8 cellular contexts compared by ENCODE assay signal in genomic region chr7:155003215-155003999, GRCh38. TPM values are rescaled to one million over a fixed set of nuclear protein-coding genes. Genes with fewer than 3 reads are reported as not detected.
DNase-seq lines count a peak whose midpoint lies in the region; ATAC-seq and TF ChIP-seq lines count a peak whose summit lies in the region.

No MANE protein-coding gene starts in this region.

- peak; percentile 64 for ATAC-seq in GM21390 (IDR thresholded peaks at IDR 0.05; ENCODE audit: unreplicated experiment)

- no peaks in the 10 kb centered on the region for H3F3A ChIP-seq in neural cell (ENCODE audit: insufficient read depth, low read length, poor library complexity, severe bottlenecking)

- H3K9me3 Mint-ChIP-seq in stimulated activated naive CD8-positive, alpha-beta T cell treated with anti-CD3 and anti-CD28 coated beads, Interleukin-15, Interleukin-2, amounts not matched to agents 100 ng/mL and 50 ng/mL, for 24 hours = no peaks in the 10 kb centered on the region

- H3K9ac ChIP-seq in HUES6 (ENCODE audit: low read length) (peak overlapping the region; percentile 100), neural cell (ENCODE audit: low read length) (peak overlapping the region; percentile 90)

- H3K9me2 ChIP-seq in neural cell (ENCODE audit: insufficient read depth, low read length) = no peaks in the 10 kb centered on the region

- peak; percentile 63 to 73 for TF ChIP-seq POLR2A in Peyer's patch (IDR thresholded peaks at IDR 0.05)

- H4K20me1 ChIP-seq in neural cell (ENCODE audit: insufficient read depth) = no peaks in the 10 kb centered on the region

- H3K4me1 ChIP-seq in HUES6 (ENCODE audit: control insufficient read depth, insufficient read depth, low read length) = peaks cover 11% of the 10 kb centered on the region
- peaks cover 0 to 19% (median 0%) of the 10 kb centered on the region in 4 donors for H3K4me1 ChIP-seq in Peyer's patch

- peaks cover 8% of the 10 kb centered on the region for H3K4me1 Mint-ChIP-seq in stimulated activated naive CD8-positive, alpha-beta T cell treated with anti-CD3 and anti-CD28 coated beads, Interleukin-15, Interleukin-2, amounts not matched to agents 100 ng/mL and 50 ng/mL, for 24 hours (ENCODE audit: low read depth)

- H3K79me2 ChIP-seq in neural cell (replicated peaks; ENCODE audit: insufficient read depth, low read length) = peaks cover 21% of the 10 kb centered on the region

- TF ChIP-seq CTCF in Peyer's patch (IDR thresholded peaks at IDR 0.05) (peak in 3 of 6 experiments; percentile 37 to 46 (median 38)), fibroblast of the aortic adventitia (IDR thresholded peaks at IDR 0.05; ENCODE audit: insufficient read depth, low read length) (no peak), neural cell (IDR thresholded peaks at IDR 0.05; ENCODE audit: poor library complexity, severe bottlenecking) (no peak)

- peak overlapping the region; percentile 88 for H2AFZ ChIP-seq in neural cell (ENCODE audit: low read depth, low read length)

- H3K27me3 Mint-ChIP-seq in stimulated activated naive CD8-positive, alpha-beta T cell treated with anti-CD3 and anti-CD28 coated beads, Interleukin-15, Interleukin-2, amounts not matched to agents 100 ng/mL and 50 ng/mL, for 24 hours = no peaks in the 10 kb centered on the region

- H3K27me3 ChIP-seq in HUES6 (ENCODE audit: control insufficient read depth, insufficient read depth, low read length) (no peaks in the 10 kb centered on the region), Peyer's patch (no peaks in the 10 kb centered on the region), neural cell (ENCODE audit: insufficient read depth, low read depth, low read length) (no peaks in the 10 kb centered on the region)

- peak overlapping the region; percentile 96 for H3K4me3 Mint-ChIP-seq in stimulated activated naive CD8-positive, alpha-beta T cell treated with anti-CD3 and anti-CD28 coated beads, Interleukin-15, Interleukin-2, amounts not matched to agents 100 ng/mL and 50 ng/mL, for 24 hours

- H3K4me2 ChIP-seq in neural cell (ENCODE audit: low read length) = peak overlapping the region; percentile 91

- H3K27ac ChIP-seq in HUES6 (ENCODE audit: low read depth, low read length) (peak overlapping the region; percentile 98), Peyer's patch (peak overlapping the region; percentile 87 to 93 (median 90)), neural cell (ENCODE audit: low read length) (peak overlapping the region; percentile 81)

- H3K27ac Mint-ChIP-seq in stimulated activated naive CD8-positive, alpha-beta T cell treated with anti-CD3 and anti-CD28 coated beads, Interleukin-15, Interleukin-2, amounts not matched to agents 100 ng/mL and 50 ng/mL, for 24 hours = peak overlapping the region; percentile 78

- peak; percentile 65 for TF ChIP-seq EP300 in neural cell (conservative IDR thresholded peaks at IDR 0.05; ENCODE audit: poor library complexity, severe bottlenecking)

- no peaks in the 10 kb centered on the region for H3K9me3 ChIP-seq in HUES6 (ENCODE audit: control insufficient read depth, insufficient read depth, low read depth, low read length)
- H3K9me3 ChIP-seq in Peyer's patch = no peaks in the 10 kb centered on the region
- H3K9me3 ChIP-seq in neural cell (ENCODE audit: low read length) = no peaks in the 10 kb centered on the region

- H3K36me3 Mint-ChIP-seq in stimulated activated naive CD8-positive, alpha-beta T cell treated with anti-CD3 and anti-CD28 coated beads, Interleukin-15, Interleukin-2, amounts not matched to agents 100 ng/mL and 50 ng/mL, for 24 hours (ENCODE audit: low read depth) = peaks cover 24% of the 10 kb centered on the region

- H3K36me3 ChIP-seq in HUES6 (ENCODE audit: control insufficient read depth, insufficient read depth, low read length) (peaks cover 13% of the 10 kb centered on the region), Peyer's patch (peaks cover 0 to under 1% (median 0%) of the 10 kb centered on the region in 3 donors), neural cell (ENCODE audit: insufficient read depth, low read length) (peaks cover 3% of the 10 kb centered on the region)

- H3K4me3 ChIP-seq in HUES6 (ENCODE audit: low read depth, low read length) (peak overlapping the region; percentile 100), Peyer's patch (peak overlapping the region; percentile 83 to 99 (median 92)), fibroblast of the aortic adventitia (ENCODE audit: low read depth, low read length) (peak overlapping the region; percentile 88), neural cell (ENCODE audit: low read length) (peak overlapping the region; percentile 99)

- peak; percentile 50 for TF ChIP-seq RAD21 in neural cell (conservative IDR thresholded peaks at IDR 0.05)

- DNase-seq in DMS153 treated with DMSO at 0.1 percent for 48 hours (lab: John Stamatoyannopoulos, UW; ENCODE audit: unreplicated experiment) (peak; percentile 39), Peyer's patch (peak; percentile 73 to 90 (median 87)), fibroblast of the aortic adventitia (ENCODE audit: low read depth) (peak; percentile 70)
- DNase-seq in activated effector memory CD4-positive, alpha-beta T cell treated with Interleukin-2 at 50 U/mL for 16 hours = peak; percentile 81

TF ChIP-seq in neural cell, 6 proteins besides CTCF, POLR2A, EP300 and RAD21:
- peak; percentile 87 for TF ChIP-seq POLR2AphosphoS5 (IDR thresholded peaks at IDR 0.05)
- TF ChIP-seq SMC3 (conservative IDR thresholded peaks at IDR 0.05; ENCODE audit: poor library complexity) = peak; percentile 44
- TF ChIP-seq EZH2 (IDR thresholded peaks at IDR 0.05; ENCODE audit: borderline replicate concordance, insufficient read depth, low read length, poor library complexity, severe bottlenecking) = no peak
- no peak for TF ChIP-seq TAF1 (IDR thresholded peaks at IDR 0.05; ENCODE audit: low read depth)
- peak; percentile 76 for TF ChIP-seq MXI1 (conservative IDR thresholded peaks at IDR 0.05; ENCODE audit: poor library complexity, severe bottlenecking)
- TF ChIP-seq REST (IDR thresholded peaks at IDR 0.05; ENCODE audit: borderline replicate concordance) = peak; percentile 51

RNA-seq across cellular contexts. Expression of gene PAXIP1, which starts 0.5 kb away (rescaled TPM):
- 10 to 100 TPM; 14.9 to 28.3 (median 23.7) TPM for total RNA-seq in Peyer's patch
- total RNA-seq in fibroblast of the aortic adventitia (ENCODE audit: low replicate concordance) = 12.2 and 13.5 TPM in 2 replicates
- polyA plus RNA-seq in neural cell = 14.4 and 17.4 TPM in 2 replicates
- 19.2 and 19.7 TPM in 2 replicates for polyA minus RNA-seq in neural cell

Comparison
In these comparisons a context has a peak if more than half of its experiments do, and no peak if none do; other contexts are left out.
1. Peak in every context shown above with its lines: DNase-seq, ATAC-seq, H3K4me3 ChIP-seq and H3K27ac ChIP-seq.